Comparison of ENCODE assay signal across 1 cellular context in the genomic region with DNA sequence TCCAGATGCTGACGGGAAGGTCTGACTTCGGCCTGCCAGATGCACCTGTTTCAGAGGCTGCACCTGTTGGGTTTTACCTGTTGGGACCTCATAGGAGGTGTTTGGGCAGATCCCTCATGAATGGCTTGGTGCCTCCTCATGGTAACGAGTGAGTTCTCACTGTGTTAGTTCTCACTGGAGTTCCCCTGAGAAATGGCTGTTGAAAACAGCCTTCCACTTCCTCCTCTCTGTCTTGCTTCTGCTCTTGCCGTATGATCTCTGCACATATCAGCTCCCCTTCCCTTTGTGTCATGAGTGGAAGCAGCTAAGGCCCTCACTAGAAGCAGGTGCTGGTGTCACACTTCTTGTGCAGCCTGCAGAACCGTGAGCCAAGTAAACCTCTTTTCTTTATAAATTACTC.
TF ChIP-seq lines count a peak whose summit lies in the region.

No MANE protein-coding gene starts in this region.

TF ChIP-seq in GM12878, 131 proteins besides CTCF, POLR2A, EP300 and RAD21 (continued from another document):
- TF ChIP-seq, protein P1, sequence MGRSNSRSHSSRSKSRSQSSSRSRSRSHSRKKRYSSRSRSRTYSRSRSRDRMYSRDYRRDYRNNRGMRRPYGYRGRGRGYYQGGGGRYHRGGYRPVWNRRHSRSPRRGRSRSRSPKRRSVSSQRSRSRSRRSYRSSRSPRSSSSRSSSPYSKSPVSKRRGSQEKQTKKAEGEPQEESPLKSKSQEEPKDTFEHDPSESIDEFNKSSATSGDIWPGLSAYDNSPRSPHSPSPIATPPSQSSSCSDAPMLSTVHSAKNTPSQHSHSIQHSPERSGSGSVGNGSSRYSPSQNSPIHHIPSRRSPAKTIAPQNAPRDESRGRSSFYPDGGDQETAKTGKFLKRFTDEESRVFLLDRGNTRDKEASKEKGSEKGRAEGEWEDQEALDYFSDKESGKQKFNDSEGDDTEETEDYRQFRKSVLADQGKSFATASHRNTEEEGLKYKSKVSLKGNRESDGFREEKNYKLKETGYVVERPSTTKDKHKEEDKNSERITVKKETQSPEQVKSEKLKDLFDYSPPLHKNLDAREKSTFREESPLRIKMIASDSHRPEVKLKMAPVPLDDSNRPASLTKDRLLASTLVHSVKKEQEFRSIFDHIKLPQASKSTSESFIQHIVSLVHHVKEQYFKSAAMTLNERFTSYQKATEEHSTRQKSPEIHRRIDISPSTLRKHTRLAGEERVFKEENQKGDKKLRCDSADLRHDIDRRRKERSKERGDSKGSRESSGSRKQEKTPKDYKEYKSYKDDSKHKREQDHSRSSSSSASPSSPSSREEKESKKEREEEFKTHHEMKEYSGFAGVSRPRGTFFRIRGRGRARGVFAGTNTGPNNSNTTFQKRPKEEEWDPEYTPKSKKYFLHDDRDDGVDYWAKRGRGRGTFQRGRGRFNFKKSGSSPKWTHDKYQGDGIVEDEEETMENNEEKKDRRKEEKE (IDR thresholded peaks at IDR 0.05): no peak
- TF ChIP-seq POU2F2 (IDR thresholded peaks at IDR 0.05; ENCODE audit: borderline replicate concordance, low read depth, low read length) (no peak), ESRRA (IDR thresholded peaks at IDR 0.05; ENCODE audit: low read length) (no peak), ZBED1 (IDR thresholded peaks at IDR 0.05; ENCODE audit: borderline replicate concordance) (no peak), BMI1 (IDR thresholded peaks at IDR 0.05; ENCODE audit: borderline replicate concordance) (no peak), KLF5 (IDR thresholded peaks at IDR 0.05; ENCODE audit: partially characterized antibody) (no peak), RBBP5 (conservative IDR thresholded peaks at IDR 0.05) (no peak), PAX5 (IDR thresholded peaks at IDR 0.05; ENCODE audit: borderline replicate concordance, low read depth, low read length) (no peak), RUNX3 (IDR thresholded peaks at IDR 0.05; ENCODE audit: low read length) (no peak), BHLHE40 (IDR thresholded peaks at IDR 0.05; ENCODE audit: borderline replicate concordance in 1 of 2, low read depth in 2 of 2, low read length in 1 of 2) (peak in 1 of 2 experiments; percentile 15; a peak in 1 of 4 replicates), CUX1 (IDR thresholded peaks at IDR 0.05; ENCODE audit: insufficient replicate concordance, low read depth, low read length) (no peak), CBFB (IDR thresholded peaks at IDR 0.05; ENCODE audit: low read depth) (no peak), YY1 (IDR thresholded peaks at IDR 0.05; ENCODE audit: low read depth, low read length) (0 out of 2 replicates have a peak, but pooled peaks have one; percentile 16), MXI1 (IDR thresholded peaks at IDR 0.05; ENCODE audit: low read depth, low read length) (no peak), ZNF622 (IDR thresholded peaks at IDR 0.05) (no peak), ZBTB4 (CRISPR knock-in tag; IDR thresholded peaks at IDR 0.05) (no peak), CHD1 (IDR thresholded peaks at IDR 0.05; ENCODE audit: low read depth, low read length) (no peak), CREB1 (IDR thresholded peaks at IDR 0.05; ENCODE audit: low read depth) (no peak), FOS (IDR thresholded peaks at IDR 0.05; ENCODE audit: borderline replicate concordance, extremely low read depth, insufficient read length) (no peak), MEF2B (IDR thresholded peaks at IDR 0.05; ENCODE audit: partially characterized antibody, poor library complexity, severe bottlenecking) (peak; percentile 53), STAT1 (conservative IDR thresholded peaks at IDR 0.05) (no peak), WRNIP1 (IDR thresholded peaks at IDR 0.05; ENCODE audit: borderline replicate concordance, low read depth, low read length) (no peak), CEBPB (IDR thresholded peaks at IDR 0.05; ENCODE audit: borderline replicate concordance in 1 of 2, low read depth in 2 of 2, low read length in 2 of 2) (no peak), HDAC2 (IDR thresholded peaks at IDR 0.05) (no peak), MTA3 (IDR thresholded peaks at IDR 0.05; ENCODE audit: borderline replicate concordance, low read length) (no peak), IKZF1 (conservative IDR thresholded peaks at IDR 0.05) (0 out of 2 replicates have a peak, but pooled peaks have one; percentile 22), TBL1XR1 (IDR thresholded peaks at IDR 0.05; ENCODE audit: low read depth, low read length) (no peak), JUNB (IDR thresholded peaks at IDR 0.05) (no peak), IKZF2 (IDR thresholded peaks at IDR 0.05) (no peak), SPI1 (IDR thresholded peaks at IDR 0.05; ENCODE audit: borderline replicate concordance, insufficient read depth, low read depth, low read length) (peak; percentile 69), RELA (IDR thresholded peaks at IDR 0.05; ENCODE audit: borderline replicate concordance, partially characterized antibody) (peak; percentile 41), POLR2AphosphoS5 (IDR thresholded peaks at IDR 0.05; ENCODE audit: low read length) (no peak), SREBF1 (IDR thresholded peaks at IDR 0.05; ENCODE audit: low read length) (no peak), MEF2A (IDR thresholded peaks at IDR 0.05; ENCODE audit: insufficient read depth, low read depth, low read length) (no peak), IRF3 (IDR thresholded peaks at IDR 0.05) (no peak), RELB (IDR thresholded peaks at IDR 0.05; ENCODE audit: low read depth) (no peak)
- TF ChIP-seq, protein P2, sequence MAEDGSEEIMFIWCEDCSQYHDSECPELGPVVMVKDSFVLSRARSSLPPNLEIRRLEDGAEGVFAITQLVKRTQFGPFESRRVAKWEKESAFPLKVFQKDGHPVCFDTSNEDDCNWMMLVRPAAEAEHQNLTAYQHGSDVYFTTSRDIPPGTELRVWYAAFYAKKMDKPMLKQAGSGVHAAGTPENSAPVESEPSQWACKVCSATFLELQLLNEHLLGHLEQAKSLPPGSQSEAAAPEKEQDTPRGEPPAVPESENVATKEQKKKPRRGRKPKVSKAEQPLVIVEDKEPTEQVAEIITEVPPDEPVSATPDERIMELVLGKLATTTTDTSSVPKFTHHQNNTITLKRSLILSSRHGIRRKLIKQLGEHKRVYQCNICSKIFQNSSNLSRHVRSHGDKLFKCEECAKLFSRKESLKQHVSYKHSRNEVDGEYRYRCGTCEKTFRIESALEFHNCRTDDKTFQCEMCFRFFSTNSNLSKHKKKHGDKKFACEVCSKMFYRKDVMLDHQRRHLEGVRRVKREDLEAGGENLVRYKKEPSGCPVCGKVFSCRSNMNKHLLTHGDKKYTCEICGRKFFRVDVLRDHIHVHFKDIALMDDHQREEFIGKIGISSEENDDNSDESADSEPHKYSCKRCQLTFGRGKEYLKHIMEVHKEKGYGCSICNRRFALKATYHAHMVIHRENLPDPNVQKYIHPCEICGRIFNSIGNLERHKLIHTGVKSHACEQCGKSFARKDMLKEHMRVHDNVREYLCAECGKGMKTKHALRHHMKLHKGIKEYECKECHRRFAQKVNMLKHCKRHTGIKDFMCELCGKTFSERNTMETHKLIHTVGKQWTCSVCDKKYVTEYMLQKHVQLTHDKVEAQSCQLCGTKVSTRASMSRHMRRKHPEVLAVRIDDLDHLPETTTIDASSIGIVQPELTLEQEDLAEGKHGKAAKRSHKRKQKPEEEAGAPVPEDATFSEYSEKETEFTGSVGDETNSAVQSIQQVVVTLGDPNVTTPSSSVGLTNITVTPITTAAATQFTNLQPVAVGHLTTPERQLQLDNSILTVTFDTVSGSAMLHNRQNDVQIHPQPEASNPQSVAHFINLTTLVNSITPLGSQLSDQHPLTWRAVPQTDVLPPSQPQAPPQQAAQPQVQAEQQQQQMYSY (CRISPR knock-in tag; IDR thresholded peaks at IDR 0.05): no peak
